8 cellular contexts compared by ENCODE assay signal in the genomic region with DNA sequence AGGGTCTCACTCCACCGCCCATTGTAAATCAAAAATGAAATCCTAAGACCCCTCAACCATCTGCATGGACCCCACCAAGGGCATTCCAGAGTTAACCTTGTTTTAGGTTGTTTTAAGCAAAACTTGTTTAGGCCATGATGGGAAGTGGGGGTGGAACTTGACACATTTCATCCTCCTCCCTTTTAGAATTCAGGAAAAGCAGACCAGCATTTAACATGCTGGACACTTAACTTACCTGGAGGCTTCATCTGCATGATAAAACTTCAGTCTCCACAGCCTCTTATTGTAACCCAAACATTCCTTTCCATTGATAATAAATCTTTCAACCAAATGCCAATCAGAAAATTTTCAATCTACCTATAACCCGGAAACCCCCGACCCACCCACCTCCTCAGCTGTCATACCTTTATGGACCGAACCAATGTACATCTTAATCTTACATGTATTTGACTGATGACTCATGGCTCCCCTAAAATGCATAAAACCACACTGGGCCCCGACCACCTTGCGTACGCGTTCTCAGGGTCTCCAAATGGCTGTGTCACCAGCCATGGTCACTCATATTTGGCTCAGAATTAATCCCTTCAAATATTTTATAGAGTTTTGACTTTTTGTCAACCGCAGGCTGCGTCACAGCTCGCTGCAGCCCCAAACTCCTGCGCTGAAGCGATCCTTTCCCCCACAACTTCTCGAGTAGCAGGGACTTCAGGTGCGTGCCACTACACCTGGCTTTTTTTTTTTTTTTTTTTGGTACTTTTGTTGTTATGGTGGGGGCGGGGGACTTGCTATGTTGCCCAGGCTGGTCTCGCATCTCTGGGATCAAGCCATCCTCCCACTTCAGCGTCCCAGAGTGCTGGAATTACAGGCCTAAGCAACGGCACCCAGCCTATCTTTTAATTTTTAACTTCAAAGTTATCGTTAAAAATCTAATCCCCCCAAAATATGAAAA. TPM values are rescaled to one million over a fixed set of nuclear protein-coding genes. Genes with fewer than 3 reads are reported as not detected.
DNase-seq lines count a peak whose midpoint lies in the region; ATAC-seq and TF ChIP-seq lines count a peak whose summit lies in the region.

No MANE protein-coding gene starts in this region.

- no peaks in the 10 kb centered on the region for H3K27me3 Mint-ChIP-seq in naive B cell

- POLR2A ChIA-PET in AG04449 (lab: Yijun Ruan, JAX) = no interaction called here

- H3K9me3 Mint-ChIP-seq in naive B cell = no peaks in the 10 kb centered on the region

- peaks cover 8% of the 10 kb centered on the region in 2 donors for H3K36me3 Mint-ChIP-seq in naive B cell

- H3K4me1 Mint-ChIP-seq in naive B cell = peaks cover 7 to 26% (median 16%) of the 10 kb centered on the region in 3 donors

- H3K27ac Mint-ChIP-seq in naive B cell = peak overlapping the region; percentile 82 to 97 (median 94)

- H3K4me3 Mint-ChIP-seq in naive B cell = peak overlapping the region; percentile 87 to 98 (median 94)

- no peak for DNase-seq in AG04449 (ENCODE audit: low read depth, low spot score)
- DNase-seq in Jurkat, Clone E6-1 (ENCODE audit: low read depth, low spot score) = no peak
- DNase-seq in cerebellar cortex (ENCODE audit: low spot score) = peak; percentile 6
- no peak for DNase-seq in naive B cell
- no peak for DNase-seq in activated CD8-positive, alpha-beta memory T cell treated with anti-CD3 and anti-CD28 coated beads for 24 hours
- DNase-seq in NCI-H1436 (lab: John Stamatoyannopoulos, UW) = no peak

- CTCF ChIA-PET in AG04449 (lab: Yijun Ruan, JAX) = interaction anchor here (1.4 to 3.2 kb wide), 5 partner anchors 31 to 132 kb away, joined by 4 to 10 read pairs (median 4); no protein-coding TSS in a partner anchor

- no peak for TF ChIP-seq CTCF in AG04449 (IDR thresholded peaks at IDR 0.05; ENCODE audit: insufficient read depth, low read length, missing control alignments)

- ATAC-seq in naive B cell (ENCODE audit: low read depth in 2 of 2) (no peak), HG02973 (IDR thresholded peaks at IDR 0.05; ENCODE audit: unreplicated experiment) (no peak), HG02938 (IDR thresholded peaks at IDR 0.05; ENCODE audit: unreplicated experiment) (no peak)

- peak overlapping the region; percentile 84 for H3K4me3 ChIP-seq in AG04449 (ENCODE audit: low read depth, low read length)
- H3K4me3 ChIP-seq in Jurkat, Clone E6-1 (ENCODE audit: low read length) = peak overlapping the region; percentile 91

RNA-seq across cellular contexts. Expression of a gene that starts 0.9 kb away (rescaled TPM):
- polyA plus RNA-seq in Jurkat, Clone E6-1 (2012; ENCODE audit: insufficient read depth, insufficient read length) = 42.0 TPM
- 10 to 100 TPM; 41.2 to 59.4 (median 50.1) TPM for polyA plus RNA-seq in naive B cell (ENCODE audit: low read depth in 6 of 6)

RNA-seq across cellular contexts. Expression of a gene that starts 56.0 kb away (rescaled TPM):
- polyA plus RNA-seq in Jurkat, Clone E6-1 (2012; ENCODE audit: insufficient read depth, insufficient read length) = 21.2 TPM
- 100 to 1,000 TPM in 3 of 6 donors, 10 to 100 TPM in 3; 93.4 to 119 (median 101) TPM for polyA plus RNA-seq in naive B cell (ENCODE audit: low read depth in 6 of 6)
